ENCODE assay signal across 34 cellular contexts in the genomic region with DNA sequence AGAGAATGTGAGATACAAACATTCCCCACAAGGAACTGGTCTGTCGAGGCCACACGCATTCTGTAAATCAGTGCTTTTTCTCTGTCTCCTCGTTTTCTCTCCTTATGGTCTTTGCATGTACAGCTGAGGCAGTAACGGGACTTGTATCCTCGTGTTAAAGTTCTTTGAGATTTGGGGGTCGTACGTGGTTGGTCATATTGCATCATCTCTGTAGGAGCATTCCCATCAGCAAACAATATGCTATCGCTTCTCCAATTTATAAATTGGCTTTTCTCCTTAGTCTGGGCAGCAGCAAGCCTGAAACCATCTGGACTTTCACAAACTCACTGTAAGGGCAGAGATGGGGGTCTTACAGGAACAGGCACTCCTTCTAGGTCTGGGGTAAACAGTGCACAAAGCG. TPM values are rescaled to one million over a fixed set of nuclear protein-coding genes. Genes with fewer than 3 reads are reported as not detected.
"Had no signal": no experiment of that assay in that cellular context is flagged by ENCODE, and none has a peak within 500 bp of the region (broad histone marks: within the 10 kb centered on the region; RNA-seq: fewer than 3 reads in every experiment).

No MANE protein-coding gene starts in this region.

- H3K9me3 ChIP-seq: ascending aorta, breast epithelium, colonic mucosa, esophagus squamous epithelium had no signal

- H3K9me3 Mint-ChIP-seq: activated CD4-positive, alpha-beta memory T cell treated with anti-CD3 and anti-CD28 coated beads for 36 hours; activated CD4-positive, alpha-beta T cell treated with anti-CD3 and anti-CD28 coated beads, Interleukin-2, amount 10 ng/mL, durations not matched to agents 24 days and 14 days; activated naive CD4-positive, alpha-beta T cell treated with anti-CD3 and anti-CD28 coated beads for 36 hours; activated naive CD4-positive, alpha-beta T cell treated with anti-CD3 and anti-CD28 coated beads, Interleukin-2, amount 50 U/mL, for 24 hours; activated naive CD8-positive, alpha-beta T cell treated with anti-CD3 and anti-CD28 coated beads for 36 hours; activated T-helper 1 cell treated with anti-CD3 and anti-CD28 coated beads, Interleukin-12 subunit alpha, Interleukin-12 subunit beta, Interleukin-2, Interleukin-4 antibody, amounts not matched to agents 30 ng/mL and 10 ng/mL and 1 ng/mL, durations not matched to agents 14 hours and 24 hours and 36 hours; activated T-helper 2 cell treated with anti-CD3 and anti-CD28 coated beads, Interferon-gamma antibody, Interleukin-2, Interleukin-4, amounts not matched to agents 10 μg/mL and 5 μg/mL and 100 μg/mL, durations not matched to agents 14 hours and 24 hours and 36 hours; brain; T-helper 2 cell treated with Interferon-gamma antibody and Interleukin-4, amounts not matched to agents 5 μg/mL and 100 μg/mL, for 36 hours had no signal

- H3K4me1 Mint-ChIP-seq: activated CD4-positive, alpha-beta T cell treated with anti-CD3 and anti-CD28 coated beads for 36 hours; activated CD4-positive, alpha-beta T cell treated with anti-CD3 and anti-CD28 coated beads, Interleukin-2, amount 10 ng/mL, durations not matched to agents 24 days and 14 days; activated CD8-positive, alpha-beta memory T cell treated with anti-CD3 and anti-CD28 coated beads, Interleukin-2, amount 10 ng/mL, durations not matched to agents 7 days and 5 days; activated naive CD4-positive, alpha-beta T cell treated with anti-CD3 and anti-CD28 coated beads, Interleukin-2, amount 50 U/mL, for 24 hours; activated naive CD8-positive, alpha-beta T cell treated with anti-CD3 and anti-CD28 coated beads for 36 hours; brain; T-helper 17 cell had no signal

- DNase-seq: activated CD4-positive, alpha-beta memory T cell treated with anti-CD3 and anti-CD28 coated beads for 36 hours; activated CD4-positive, alpha-beta T cell treated with anti-CD3 and anti-CD28 coated beads for 36 hours; activated CD4-positive, alpha-beta T cell treated with anti-CD3 and anti-CD28 coated beads, Interleukin-2, amount 10 ng/mL, durations not matched to agents 24 days and 14 days; activated CD4-positive, CD25-positive, alpha-beta regulatory T cell; activated CD4-positive, CD25-positive, alpha-beta regulatory T cell treated with anti-CD3 and anti-CD28 coated beads, Interleukin-2, amount 50 U/mL, for 72 hours; activated CD8-positive, alpha-beta memory T cell treated with anti-CD3 and anti-CD28 coated beads, Interleukin-2, amount 10 ng/mL, durations not matched to agents 7 days and 5 days; activated CD8-positive, alpha-beta memory T cell treated with anti-CD3 and anti-CD28 coated beads, Interleukin-2, amount 50 U/mL, for 4 hours; activated CD8-positive, alpha-beta T cell treated with anti-CD3 and anti-CD28 coated beads, Interleukin-2, amount 10 ng/mL, durations not matched to agents 7 days and 5 days; activated effector memory CD4-positive, alpha-beta T cell treated with anti-CD3 and anti-CD28 coated beads, Interleukin-2, amount 50 U/mL, for 16 hours; activated naive CD4-positive, alpha-beta T cell treated with anti-CD3 and anti-CD28 coated beads for 36 hours; activated naive CD8-positive, alpha-beta T cell treated with anti-CD3 and anti-CD28 coated beads for 36 hours; activated T-cell treated with anti-CD3 and anti-CD28 coated beads, Interleukin-2, amount 50 U/mL, for 1 hour; activated T-cell treated with anti-CD3 and anti-CD28 coated beads, Interleukin-2, amount 50 U/mL, for 48 hours; central memory CD4-positive, alpha-beta T cell; cerebellar nuclear complex; colonic mucosa; effector CD8-positive, alpha-beta T cell; esophagus squamous epithelium; head of caudate nucleus; T-helper 17 cell; T1000 had no signal

- ATAC-seq: activated CD4-positive, alpha-beta T cell treated with anti-CD3 and anti-CD28 coated beads for 36 hours; activated CD8-positive, alpha-beta memory T cell treated with anti-CD3 and anti-CD28 coated beads, Interleukin-2, amount 10 ng/mL, durations not matched to agents 7 days and 5 days; activated CD8-positive, alpha-beta T cell treated with anti-CD3 and anti-CD28 coated beads, Interleukin-2, amount 10 ng/mL, durations not matched to agents 7 days and 5 days; T-helper 17 cell had no signal

- FAIRE-seq: endometrium, endothelial cell of umbilical vein, frontal cortex had no signal

- H3K27me3 ChIP-seq: ascending aorta, breast epithelium, cardiac muscle cell, colonic mucosa had no signal

- H3K36me3 ChIP-seq: ascending aorta, breast epithelium, cardiac muscle cell, colonic mucosa, esophagus squamous epithelium had no signal

- H3K4me1 ChIP-seq: ascending aorta, breast epithelium, colonic mucosa, esophagus squamous epithelium had no signal

- H3K4me3 ChIP-seq: ascending aorta, breast epithelium, cardiac muscle cell, colonic mucosa, esophagus squamous epithelium had no signal

- H3K36me3 Mint-ChIP-seq: activated CD4-positive, alpha-beta memory T cell treated with anti-CD3 and anti-CD28 coated beads for 36 hours; activated CD8-positive, alpha-beta memory T cell treated with anti-CD3 and anti-CD28 coated beads, Interleukin-2, amount 10 ng/mL, durations not matched to agents 7 days and 5 days; activated naive CD4-positive, alpha-beta T cell treated with anti-CD3 and anti-CD28 coated beads, Interleukin-2, amount 50 U/mL, for 24 hours; activated naive CD8-positive, alpha-beta T cell treated with anti-CD3 and anti-CD28 coated beads for 36 hours; brain had no signal

- H3K27ac Mint-ChIP-seq: activated CD4-positive, alpha-beta memory T cell treated with anti-CD3 and anti-CD28 coated beads for 36 hours; activated CD4-positive, alpha-beta T cell treated with anti-CD3 and anti-CD28 coated beads for 36 hours; activated CD4-positive, alpha-beta T cell treated with anti-CD3 and anti-CD28 coated beads, Interleukin-2, amount 10 ng/mL, durations not matched to agents 24 days and 14 days; activated CD8-positive, alpha-beta memory T cell treated with anti-CD3 and anti-CD28 coated beads, Interleukin-2, amount 10 ng/mL, durations not matched to agents 7 days and 5 days; activated CD8-positive, alpha-beta T cell treated with anti-CD3 and anti-CD28 coated beads, Interleukin-2, amount 10 ng/mL, durations not matched to agents 7 days and 5 days; activated naive CD4-positive, alpha-beta T cell treated with anti-CD3 and anti-CD28 coated beads for 36 hours; activated naive CD4-positive, alpha-beta T cell treated with anti-CD3 and anti-CD28 coated beads, Interleukin-2, amount 50 U/mL, for 24 hours; activated naive CD8-positive, alpha-beta T cell treated with anti-CD3 and anti-CD28 coated beads for 36 hours; activated T-helper 1 cell treated with anti-CD3 and anti-CD28 coated beads, Interleukin-12 subunit alpha, Interleukin-12 subunit beta, Interleukin-2, Interleukin-4 antibody, amounts not matched to agents 30 ng/mL and 10 ng/mL and 1 ng/mL, durations not matched to agents 14 hours and 24 hours and 36 hours; activated T-helper 2 cell treated with anti-CD3 and anti-CD28 coated beads, Interferon-gamma antibody, Interleukin-2, Interleukin-4, amounts not matched to agents 10 μg/mL and 5 μg/mL and 100 μg/mL, durations not matched to agents 14 hours and 24 hours and 36 hours; brain; T-helper 17 cell; T-helper 2 cell treated with Interferon-gamma antibody and Interleukin-4, amounts not matched to agents 5 μg/mL and 100 μg/mL, for 36 hours had no signal

- H3K27ac ChIP-seq: ascending aorta, breast epithelium, cardiac muscle cell, colonic mucosa, epithelial cell of prostate, esophagus squamous epithelium had no signal

- H3K4me3 Mint-ChIP-seq: activated CD4-positive, alpha-beta memory T cell treated with anti-CD3 and anti-CD28 coated beads for 36 hours; activated CD4-positive, alpha-beta T cell treated with anti-CD3 and anti-CD28 coated beads for 36 hours; activated CD4-positive, alpha-beta T cell treated with anti-CD3 and anti-CD28 coated beads, Interleukin-2, amount 10 ng/mL, durations not matched to agents 24 days and 14 days; activated CD8-positive, alpha-beta memory T cell treated with anti-CD3 and anti-CD28 coated beads, Interleukin-2, amount 10 ng/mL, durations not matched to agents 7 days and 5 days; activated CD8-positive, alpha-beta T cell treated with anti-CD3 and anti-CD28 coated beads, Interleukin-2, amount 10 ng/mL, durations not matched to agents 7 days and 5 days; activated naive CD4-positive, alpha-beta T cell treated with anti-CD3 and anti-CD28 coated beads for 36 hours; activated naive CD4-positive, alpha-beta T cell treated with anti-CD3 and anti-CD28 coated beads, Interleukin-2, amount 50 U/mL, for 24 hours; activated naive CD8-positive, alpha-beta T cell treated with anti-CD3 and anti-CD28 coated beads for 36 hours; activated T-helper 1 cell treated with anti-CD3 and anti-CD28 coated beads, Interleukin-12 subunit alpha, Interleukin-12 subunit beta, Interleukin-2, Interleukin-4 antibody, amounts not matched to agents 30 ng/mL and 10 ng/mL and 1 ng/mL, durations not matched to agents 14 hours and 24 hours and 36 hours; brain; T-helper 17 cell; T-helper 2 cell treated with Interferon-gamma antibody and Interleukin-4, amounts not matched to agents 5 μg/mL and 100 μg/mL, for 36 hours had no signal

RNA-seq across cellular contexts. Expression of gene TRIM17, which starts 13.0 kb away (rescaled TPM):
- total RNA-seq: ascending aorta, dermis microvascular lymphatic vessel endothelial cell, endothelial cell of umbilical vein had no signal
- polyA plus RNA-seq: endothelial cell of umbilical vein had no signal
